In the genomic region with DNA sequence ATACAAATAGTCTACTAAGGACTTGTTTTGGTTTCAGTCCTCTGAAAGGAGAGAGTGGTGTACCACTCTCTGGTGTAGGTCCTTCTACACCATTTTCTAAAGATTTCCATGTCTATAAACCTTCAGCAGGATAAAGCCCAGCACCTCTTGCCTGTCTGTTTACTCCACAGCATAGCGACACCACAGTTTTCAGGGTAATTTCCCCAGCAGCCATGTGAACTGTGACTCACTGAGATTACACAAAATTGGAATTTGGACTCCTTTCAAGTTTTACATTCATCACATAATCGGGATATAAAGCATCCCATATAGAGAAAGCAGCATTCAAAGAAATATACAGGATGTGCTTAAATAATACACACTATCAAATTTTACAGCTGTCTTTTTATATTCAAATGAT, we compare ENCODE assay signal across 1 cellular context.
TF ChIP-seq lines count a peak whose summit lies in the region.

No MANE protein-coding gene starts in this region.

TF ChIP-seq in IMR-90, 13 proteins besides CTCF, POLR2A, EP300 and RAD21 (continued from another document):
- TF ChIP-seq ELK1 (IDR thresholded peaks at IDR 0.05; ENCODE audit: borderline replicate concordance, low read depth, low read length) (no peak), MAZ (IDR thresholded peaks at IDR 0.05; ENCODE audit: borderline replicate concordance, low read depth, low read length) (no peak)
